ENCODE assay signal across 1 cellular context in the genomic region with DNA sequence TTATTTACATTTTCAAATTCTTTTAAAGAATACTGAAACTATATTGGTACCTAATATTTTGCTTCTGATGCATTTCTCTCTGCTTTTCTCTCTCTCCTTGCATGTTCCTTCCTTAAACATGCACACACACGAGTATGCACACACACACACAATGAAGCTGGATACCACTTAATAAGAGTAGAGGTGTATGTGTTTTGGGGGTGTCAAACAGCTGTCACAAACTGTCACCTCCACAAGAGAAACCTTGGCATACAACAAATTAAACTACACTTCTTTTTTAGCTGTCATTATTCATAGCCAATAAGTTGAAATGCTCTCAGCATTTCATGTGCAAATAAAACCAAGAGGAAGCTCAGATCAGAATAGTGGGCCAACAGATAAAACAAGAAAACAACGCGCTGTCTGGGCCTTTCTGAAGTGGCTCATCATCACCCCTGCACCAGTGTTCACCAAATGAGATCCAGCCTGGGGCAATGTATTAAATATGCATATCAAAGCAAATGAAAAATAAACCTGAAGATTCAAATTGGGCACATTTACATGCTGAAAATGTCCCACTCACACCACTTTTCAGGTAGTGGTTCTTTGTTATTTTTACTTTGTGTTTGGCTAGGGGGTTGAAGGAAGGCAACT.
TF ChIP-seq lines count a peak whose summit lies in the region.

No MANE protein-coding gene starts in this region.

TF ChIP-seq in GM23338, 12 proteins besides CTCF, POLR2A, EP300 and RAD21 (continued from another document):
- TF ChIP-seq ZNF114 (CRISPR knock-in tag; IDR thresholded peaks at IDR 0.05) (no peak), NANOG (IDR thresholded peaks at IDR 0.05; ENCODE audit: borderline replicate concordance) (no peak), ZNF331 (CRISPR knock-in tag; IDR thresholded peaks at IDR 0.05; ENCODE audit: low read depth) (no peak), POLR2AphosphoS5 (IDR thresholded peaks at IDR 0.05; ENCODE audit: low read depth) (no peak), CREB1 (CRISPR knock-in tag; IDR thresholded peaks at IDR 0.05; ENCODE audit: low read depth) (no peak), EZH2phosphoT487 (IDR thresholded peaks at IDR 0.05; ENCODE audit: unreplicated experiment) (no peak)
- TF ChIP-seq, protein P1, sequence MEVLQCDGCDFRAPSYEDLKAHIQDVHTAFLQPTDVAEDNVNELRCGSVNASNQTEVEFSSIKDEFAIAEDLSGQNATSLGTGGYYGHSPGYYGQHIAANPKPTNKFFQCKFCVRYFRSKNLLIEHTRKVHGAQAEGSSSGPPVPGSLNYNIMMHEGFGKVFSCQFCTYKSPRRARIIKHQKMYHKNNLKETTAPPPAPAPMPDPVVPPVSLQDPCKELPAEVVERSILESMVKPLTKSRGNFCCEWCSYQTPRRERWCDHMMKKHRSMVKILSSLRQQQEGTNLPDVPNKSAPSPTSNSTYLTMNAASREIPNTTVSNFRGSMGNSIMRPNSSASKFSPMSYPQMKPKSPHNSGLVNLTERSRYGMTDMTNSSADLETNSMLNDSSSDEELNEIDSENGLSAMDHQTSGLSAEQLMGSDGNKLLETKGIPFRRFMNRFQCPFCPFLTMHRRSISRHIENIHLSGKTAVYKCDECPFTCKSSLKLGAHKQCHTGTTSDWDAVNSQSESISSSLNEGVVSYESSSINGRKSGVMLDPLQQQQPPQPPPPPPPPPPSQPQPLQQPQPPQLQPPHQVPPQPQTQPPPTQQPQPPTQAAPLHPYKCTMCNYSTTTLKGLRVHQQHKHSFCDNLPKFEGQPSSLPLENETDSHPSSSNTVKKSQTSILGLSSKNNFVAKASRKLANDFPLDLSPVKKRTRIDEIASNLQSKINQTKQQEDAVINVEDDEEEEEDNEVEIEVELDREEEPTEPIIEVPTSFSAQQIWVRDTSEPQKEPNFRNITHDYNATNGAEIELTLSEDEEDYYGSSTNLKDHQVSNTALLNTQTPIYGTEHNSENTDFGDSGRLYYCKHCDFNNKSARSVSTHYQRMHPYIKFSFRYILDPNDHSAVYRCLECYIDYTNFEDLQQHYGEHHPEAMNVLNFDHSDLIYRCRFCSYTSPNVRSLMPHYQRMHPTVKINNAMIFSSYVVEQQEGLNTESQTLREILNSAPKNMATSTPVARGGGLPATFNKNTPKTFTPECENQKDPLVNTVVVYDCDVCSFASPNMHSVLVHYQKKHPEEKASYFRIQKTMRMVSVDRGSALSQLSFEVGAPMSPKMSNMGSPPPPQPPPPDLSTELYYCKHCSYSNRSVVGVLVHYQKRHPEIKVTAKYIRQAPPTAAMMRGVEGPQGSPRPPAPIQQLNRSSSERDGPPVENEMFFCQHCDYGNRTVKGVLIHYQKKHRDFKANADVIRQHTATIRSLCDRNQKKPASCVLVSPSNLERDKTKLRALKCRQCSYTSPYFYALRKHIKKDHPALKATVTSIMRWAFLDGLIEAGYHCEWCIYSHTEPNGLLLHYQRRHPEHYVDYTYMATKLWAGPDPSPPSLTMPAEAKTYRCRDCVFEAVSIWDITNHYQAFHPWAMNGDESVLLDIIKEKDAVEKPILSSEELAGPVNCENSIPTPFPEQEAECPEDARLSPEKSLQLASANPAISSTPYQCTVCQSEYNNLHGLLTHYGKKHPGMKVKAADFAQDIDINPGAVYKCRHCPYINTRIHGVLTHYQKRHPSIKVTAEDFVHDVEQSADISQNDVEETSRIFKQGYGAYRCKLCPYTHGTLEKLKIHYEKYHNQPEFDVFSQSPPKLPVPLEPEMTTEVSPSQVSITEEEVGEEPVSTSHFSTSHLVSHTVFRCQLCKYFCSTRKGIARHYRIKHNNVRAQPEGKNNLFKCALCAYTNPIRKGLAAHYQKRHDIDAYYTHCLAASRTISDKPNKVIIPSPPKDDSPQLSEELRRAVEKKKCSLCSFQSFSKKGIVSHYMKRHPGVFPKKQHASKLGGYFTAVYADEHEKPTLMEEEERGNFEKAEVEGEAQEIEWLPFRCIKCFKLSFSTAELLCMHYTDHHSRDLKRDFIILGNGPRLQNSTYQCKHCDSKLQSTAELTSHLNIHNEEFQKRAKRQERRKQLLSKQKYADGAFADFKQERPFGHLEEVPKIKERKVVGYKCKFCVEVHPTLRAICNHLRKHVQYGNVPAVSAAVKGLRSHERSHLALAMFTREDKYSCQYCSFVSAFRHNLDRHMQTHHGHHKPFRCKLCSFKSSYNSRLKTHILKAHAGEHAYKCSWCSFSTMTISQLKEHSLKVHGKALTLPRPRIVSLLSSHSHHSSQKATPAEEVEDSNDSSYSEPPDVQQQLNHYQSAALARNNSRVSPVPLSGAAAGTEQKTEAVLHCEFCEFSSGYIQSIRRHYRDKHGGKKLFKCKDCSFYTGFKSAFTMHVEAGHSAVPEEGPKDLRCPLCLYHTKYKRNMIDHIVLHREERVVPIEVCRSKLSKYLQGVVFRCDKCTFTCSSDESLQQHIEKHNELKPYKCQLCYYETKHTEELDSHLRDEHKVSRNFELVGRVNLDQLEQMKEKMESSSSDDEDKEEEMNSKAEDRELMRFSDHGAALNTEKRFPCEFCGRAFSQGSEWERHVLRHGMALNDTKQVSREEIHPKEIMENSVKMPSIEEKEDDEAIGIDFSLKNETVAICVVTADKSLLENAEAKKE (CRISPR knock-in tag; IDR thresholded peaks at IDR 0.05), result no peak
- TF ChIP-seq, protein P2, sequence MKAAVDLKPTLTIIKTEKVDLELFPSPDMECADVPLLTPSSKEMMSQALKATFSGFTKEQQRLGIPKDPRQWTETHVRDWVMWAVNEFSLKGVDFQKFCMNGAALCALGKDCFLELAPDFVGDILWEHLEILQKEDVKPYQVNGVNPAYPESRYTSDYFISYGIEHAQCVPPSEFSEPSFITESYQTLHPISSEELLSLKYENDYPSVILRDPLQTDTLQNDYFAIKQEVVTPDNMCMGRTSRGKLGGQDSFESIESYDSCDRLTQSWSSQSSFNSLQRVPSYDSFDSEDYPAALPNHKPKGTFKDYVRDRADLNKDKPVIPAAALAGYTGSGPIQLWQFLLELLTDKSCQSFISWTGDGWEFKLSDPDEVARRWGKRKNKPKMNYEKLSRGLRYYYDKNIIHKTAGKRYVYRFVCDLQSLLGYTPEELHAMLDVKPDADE (IDR thresholded peaks at IDR 0.05), result no peak
